26 cellular contexts compared by ENCODE assay signal in the genomic region with DNA sequence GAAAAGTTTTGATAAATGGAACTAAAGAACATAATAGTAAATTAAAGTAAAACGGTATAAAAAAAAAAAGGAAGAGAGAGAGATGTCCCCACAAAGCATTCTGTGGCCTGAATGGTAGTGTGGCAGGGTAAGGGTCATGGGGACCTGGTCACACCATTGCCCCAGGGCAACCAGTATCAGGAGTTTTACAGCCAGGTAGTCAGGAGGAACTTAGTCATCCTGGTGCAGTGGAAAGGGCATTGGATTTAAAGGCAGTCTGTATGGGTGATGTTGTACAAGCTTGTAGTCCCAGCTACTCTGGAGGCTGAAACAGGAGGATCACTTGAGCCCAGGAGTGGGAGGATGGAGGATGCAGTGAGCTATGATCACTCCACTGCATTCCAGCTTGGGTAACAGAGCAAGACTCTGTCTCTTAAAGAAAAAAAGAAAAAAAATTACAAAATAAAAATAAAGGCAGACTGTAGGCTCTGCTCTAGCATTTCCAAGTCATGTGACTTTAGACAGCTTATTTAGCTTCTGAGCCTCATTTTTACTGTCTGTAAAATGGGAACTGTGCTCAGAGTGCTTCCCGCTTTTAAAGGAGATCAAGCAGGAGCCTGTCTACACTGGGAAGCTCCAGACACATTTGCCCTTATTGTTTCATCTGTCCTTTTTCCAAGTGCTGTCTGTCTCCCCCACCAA.
A peak's percentile ranks its signal among the peaks of the same experiment; 100 is the strongest.
DNase-seq lines count a peak whose midpoint lies in the region; ATAC-seq, FAIRE-seq and TF ChIP-seq lines count a peak whose summit lies in the region.
"Had no signal": no experiment of that assay in that cellular context is flagged by ENCODE, and none has a peak within 500 bp of the region (broad histone marks: within the 10 kb centered on the region; RNA-seq: fewer than 3 reads in every experiment).

No MANE protein-coding gene starts in this region.

- TF ChIP-seq RAD21 in H1 (IDR thresholded peaks at IDR 0.05 in 1 of 2, conservative IDR thresholded peaks at IDR 0.05 in 1 of 2; ENCODE audit: low read depth in 2 of 2, low read length in 2 of 2), result no peak

- H3K79me2 ChIP-seq in PC-3 (ENCODE audit: low read length) (no peaks in the 10 kb centered on the region), H1 (ENCODE audit: control insufficient read depth in 1 of 2, insufficient read depth in 2 of 2, low read length in 2 of 2) (no peaks in the 10 kb centered on the region)

- no peak overlapping the region for H2AFZ ChIP-seq in PC-3 (ENCODE audit: low read length)
- H2AFZ ChIP-seq in H1 (ENCODE audit: low read length), result no peak overlapping the region
- H2AFZ ChIP-seq in mesenchymal stem cell (ENCODE audit: low read depth, low read length), result no peak overlapping the region

- no peak for TF ChIP-seq EP300 in H1 (IDR thresholded peaks at IDR 0.05; ENCODE audit: borderline replicate concordance in 1 of 2, low read depth in 2 of 2, low read length in 2 of 2)

- CTCF ChIA-PET in PC-3 (lab: Charles Lee), result no interaction called here
- CTCF ChIA-PET in H1 (lab: Charles Lee; ENCODE audit: partially characterized antibody), result interaction anchor here (0.7 to 1.0 kb wide), 2 partner anchors 68 to 135 kb away, joined by 3 read pairs; no protein-coding TSS in a partner anchor

- H2BK120ac ChIP-seq in H1 (replicated peaks; ENCODE audit: low read depth, low read length) (no peak overlapping the region), mesenchymal stem cell (ENCODE audit: low read depth, low read length) (no peak overlapping the region)

- H3K18ac ChIP-seq in H1 (ENCODE audit: extremely low read depth, low read length), result no peak overlapping the region
- peak overlapping the region in 1 of 2 experiments; percentile 31 for H3K18ac ChIP-seq in mesenchymal stem cell (ENCODE audit: low read depth in 1 of 2, low read length in 2 of 2)

- peak overlapping the region; percentile 37 for H3K9ac ChIP-seq in PC-3 (ENCODE audit: low read length)
- no peak overlapping the region for H3K9ac ChIP-seq in H1 (replicated peaks in 1 of 4; ENCODE audit: extremely low read depth in 1 of 4, low read depth in 3 of 4, low read length in 3 of 4)
- H3K9ac ChIP-seq in mesenchymal stem cell (ENCODE audit: low read length), result no peak overlapping the region
- H3K9ac ChIP-seq: SK-N-SH had no signal

- H4K20me1 ChIP-seq in PC-3 (ENCODE audit: low read length) (no peaks in the 10 kb centered on the region), H1 (replicated peaks in 1 of 2; ENCODE audit: control insufficient read depth in 1 of 2, insufficient read depth in 2 of 2, low read length in 2 of 2) (no peaks in the 10 kb centered on the region)

- intact Hi-C loops in PC-3 (cut with micrococcal nuclease), result loop anchor here (5.0 kb wide), 2 partner anchors 48 to 178 kb away; no protein-coding TSS in a partner anchor

- POLR2A ChIA-PET in PC-3 (lab: Charles Lee; ENCODE audit: unreplicated experiment), result no interaction called here
- POLR2A ChIA-PET in H1 (lab: Charles Lee; ENCODE audit: partially characterized antibody), result no interaction called here

- ATAC-seq in PC-3, result peak; percentile 25; the same call in 1 of the 2 replicates
- ATAC-seq: activated T-helper 17 cell treated with anti-CD3 and anti-CD28 coated beads, Interleukin-2, amount 50 U/mL, for 72 hours; left lung; natural killer cell; stimulated activated memory B cell treated with anti-CD40 and anti-IgM and Interleukin-4, amounts not matched to agents 10 μg/mL and 1 μg/mL and 100 μg/mL, for 72 hours had no signal

- H4K5ac ChIP-seq in H1 (ENCODE audit: insufficient read length, low read depth, low read length), result no peak overlapping the region

- no peak overlapping the region for H3K23ac ChIP-seq in H1 (ENCODE audit: insufficient read length)
- peak overlapping the region in 1 of 2 experiments; percentile 42 for H3K23ac ChIP-seq in mesenchymal stem cell (ENCODE audit: low read length in 2 of 2)

- H2BK5ac ChIP-seq in H1 (ENCODE audit: low read depth, low read length), result no peak overlapping the region
- no peak overlapping the region for H2BK5ac ChIP-seq in mesenchymal stem cell (ENCODE audit: low read depth, low read length, poor library complexity, severe bottlenecking)

- peak overlapping the region; percentile 46 for H3K4me2 ChIP-seq in PC-3 (ENCODE audit: low read length)
- no peak overlapping the region for H3K4me2 ChIP-seq in H1 (ENCODE audit: insufficient read depth in 1 of 2, low read depth in 2 of 2, low read length in 2 of 2)
- no peak overlapping the region for H3K4me2 ChIP-seq in mesenchymal stem cell (ENCODE audit: low read length, poor library complexity, severe bottlenecking)
- H3K4me2 ChIP-seq: SK-N-SH had no signal

- DNase-seq in Caki2 (ENCODE audit: low read depth), result peak; percentile 31
- DNase-seq in PC-3, result peak; percentile 68
- DNase-seq in H1 (ENCODE audit: low read depth in 1 of 2, low spot score in 2 of 2), result no peak
- no peak for DNase-seq in mesenchymal stem cell
- DNase-seq in activated T-cell treated with anti-CD3 and anti-CD28 coated beads for 4 hours, result no peak
- DNase-seq in T-helper 1 cell, result no peak
- no peak for DNase-seq in activated T-cell treated with anti-CD3 and anti-CD28 coated beads, Interleukin-2, amount 50 U/mL, for 48 hours
- no peak for DNase-seq in GM19238 (ENCODE audit: insufficient read length, low spot score)
- DNase-seq: activated CD4-positive, alpha-beta T cell treated with anti-CD3 and anti-CD28 coated beads, Interleukin-2, amount 10 ng/mL, durations not matched to agents 24 days and 14 days; head of caudate nucleus; HFFc6; left lung; natural killer cell; NCI-H146; NCI-H510A treated with DMSO at 0.1 percent for 48 hours; NK-92 treated with Interleukin-12 subunit alpha and Interleukin-12 subunit beta, amount 100 ng/mL, for 24 hours; SK-N-SH; spleen; stimulated activated CD4-positive, alpha-beta T cell treated with anti-CD3 and anti-CD28 coated beads, Interleukin-2, amount 100 ng/mL, for 48 hours had no signal

- no peak overlapping the region for H4K8ac ChIP-seq in H1 (ENCODE audit: extremely low read depth, insufficient read depth, low read length)
- H4K8ac ChIP-seq in mesenchymal stem cell (ENCODE audit: low read length), result no peak overlapping the region

- H3K27ac ChIP-seq in PC-3 (ENCODE audit: low read length) (peak overlapping the region; percentile 86), H1 (ENCODE audit: low read depth, low read length) (no peak overlapping the region), mesenchymal stem cell (ENCODE audit: low read length, poor library complexity, severe bottlenecking) (no peak overlapping the region)
- H3K27ac ChIP-seq: C4-2B, left lung, spleen, suprapubic skin, VCaP had no signal

- 0 out of 2 replicates have a peak overlapping the region, but pooled peaks have one; percentile 44 for H2BK20ac ChIP-seq in H1 (ENCODE audit: low read length)

- no peak overlapping the region for H3K56ac ChIP-seq in H1 (replicated peaks; ENCODE audit: insufficient read length, low read depth, low read length)

- H3K36me3 ChIP-seq in PC-3 (ENCODE audit: low read depth, low read length), result no peaks in the 10 kb centered on the region
- no peaks in the 10 kb centered on the region for H3K36me3 ChIP-seq in H1 (ENCODE audit: control insufficient read depth in 2 of 4, insufficient read depth in 4 of 4, low read length in 3 of 4)
- no peaks in the 10 kb centered on the region for H3K36me3 ChIP-seq in mesenchymal stem cell (ENCODE audit: control insufficient read depth in 1 of 2, insufficient read depth in 2 of 2, low read depth in 1 of 2, low read length in 2 of 2)
- H3K36me3 ChIP-seq: left lung, spleen, suprapubic skin had no signal

- WGBS in H1 (ENCODE audit: extremely low coverage in 1 of 2, insufficient coverage in 1 of 2, insufficient read length in 1 of 2, insufficient replicate concordance in 2 of 2, low coverage in 1 of 2, low lambda C conversion rate in 2 of 2, missing lambda C conversion rate in 1 of 2), 2 experiments, result 100% methylated on average over 1 to 2 of the region's 2 CpGs
- 97% methylated on average over 2 of the region's 2 CpGs for WGBS in mesenchymal stem cell

- BruUV-seq in PC-3 (replicated peaks; lab: Mats Ljungman, UMichigan), result TSS peak; percentile 70

- H3K79me1 ChIP-seq in H1 (ENCODE audit: low read depth, low read length), result no peaks in the 10 kb centered on the region
- no peaks in the 10 kb centered on the region for H3K79me1 ChIP-seq in mesenchymal stem cell (replicated peaks; ENCODE audit: low read length, poor library complexity, severe bottlenecking)

- no peak for TF ChIP-seq POLR2A in H1 (IDR thresholded peaks at IDR 0.05; ENCODE audit: control extremely low read depth in 1 of 2, low read depth in 2 of 2, low read length in 2 of 2)

- H3K4me1 ChIP-seq in PC-3 (ENCODE audit: insufficient read depth, low read length), result peaks cover 80% of the 10 kb centered on the region
- peaks cover 6 to 21% (median 13%) of the 10 kb centered on the region in 4 experiments for H3K4me1 ChIP-seq in H1 (replicated peaks in 1 of 4; ENCODE audit: control insufficient read depth in 3 of 4, insufficient read depth in 4 of 4, low read length in 3 of 4)
- H3K4me1 ChIP-seq in mesenchymal stem cell (ENCODE audit: control insufficient read depth, insufficient read depth, low read depth, low read length), result peaks cover 11% of the 10 kb centered on the region

- peak overlapping the region; percentile 68 for H4K91ac ChIP-seq in H1 (replicated peaks; ENCODE audit: insufficient read length, low read length)
- no peak overlapping the region for H4K91ac ChIP-seq in mesenchymal stem cell (ENCODE audit: low read length)

- H3K9me3 ChIP-seq in PC-3 (ENCODE audit: low read length) (no peaks in the 10 kb centered on the region), H1 (ENCODE audit: insufficient read depth in 2 of 2, low read depth in 1 of 2, low read length in 1 of 2) (no peaks in the 10 kb centered on the region), mesenchymal stem cell (ENCODE audit: control insufficient read depth, low read length) (no peaks in the 10 kb centered on the region)
- H3K9me3 ChIP-seq: left lung, SK-N-SH, spleen, suprapubic skin had no signal

- in situ Hi-C loops in Caki2 (cut with HindIII; ENCODE audit: low pct_unique_long_range_greater_than_20kb, low sequenced_read_pairs), result no loop called here

- H3K4me3 ChIP-seq in PC-3 (ENCODE audit: low read length), result no peak overlapping the region
- H3K4me3 ChIP-seq in H1 (ENCODE audit: extremely low read depth in 1 of 4, insufficient read depth in 2 of 4, low read depth in 3 of 4, low read length in 4 of 4), result no peak overlapping the region
- H3K4me3 ChIP-seq in mesenchymal stem cell (ENCODE audit: insufficient read depth in 1 of 2, low read depth in 1 of 2, low read length in 2 of 2), result no peak overlapping the region
- H3K4me3 ChIP-seq: left lung, spleen, suprapubic skin had no signal

- H3K9me2 ChIP-seq in PC-3 (replicated peaks; ENCODE audit: low read length), result no peaks in the 10 kb centered on the region
- H3K9me2 ChIP-seq: SK-N-SH had no signal

- no peaks in the 10 kb centered on the region for H3K23me2 ChIP-seq in H1 (ENCODE audit: low read depth, low read length)

- H2BK12ac ChIP-seq in H1 (ENCODE audit: low read depth, low read length) (no peak overlapping the region), mesenchymal stem cell (ENCODE audit: low read length in 2 of 2) (peak overlapping the region in 1 of 2 experiments; percentile 45)

- FAIRE-seq in H1 (lab: Jason Lieb, UNC), result no peak
- FAIRE-seq: D721Med, GM19239 had no signal

- H3K14ac ChIP-seq in H1 (ENCODE audit: insufficient read length), result no peak overlapping the region
- H3K14ac ChIP-seq in mesenchymal stem cell (ENCODE audit: low read length in 2 of 2), result no peak overlapping the region

- TF ChIP-seq CTCF in PC-3 (conservative IDR thresholded peaks at IDR 0.05; ENCODE audit: low read depth, low read length) (no peak), H1 (IDR thresholded peaks at IDR 0.05; ENCODE audit: control extremely low read depth in 1 of 3, insufficient read depth in 1 of 3, low read depth in 1 of 3, low read length in 3 of 3) (no peak)

- H2BK15ac ChIP-seq in H1 (ENCODE audit: low read length) (no peak overlapping the region), mesenchymal stem cell (ENCODE audit: low read depth, poor library complexity, severe bottlenecking) (peak overlapping the region; percentile 30)

- H3K4ac ChIP-seq in H1 (replicated peaks; ENCODE audit: insufficient read length, low read depth, low read length) (no peak overlapping the region), mesenchymal stem cell (ENCODE audit: low read depth in 1 of 2, low read length in 2 of 2) (no peak overlapping the region)

- H3F3A ChIP-seq in PC-3 (ENCODE audit: low read length, unreplicated experiment), result no peaks in the 10 kb centered on the region

- H2AK5ac ChIP-seq in H1 (ENCODE audit: low read depth, low read length) (no peak overlapping the region), mesenchymal stem cell (ENCODE audit: low read length, severe bottlenecking) (no peak overlapping the region)

- H3K27me3 ChIP-seq in PC-3 (ENCODE audit: low read length), result no peaks in the 10 kb centered on the region
- peaks cover 0 to 4% (median 4%) of the 10 kb centered on the region in 4 experiments; a peak in 3 of 7 replicates for H3K27me3 ChIP-seq in H1 (replicated peaks in 1 of 4; ENCODE audit: control insufficient read depth in 3 of 4, extremely low read depth in 1 of 4, insufficient read depth in 3 of 4, low read length in 3 of 4)
- peaks cover 0 to 3% of the 10 kb centered on the region in 2 experiments for H3K27me3 ChIP-seq in mesenchymal stem cell (ENCODE audit: control insufficient read depth in 1 of 2, insufficient read depth in 1 of 2, low read length in 2 of 2)
- H3K27me3 ChIP-seq: left lung, spleen, suprapubic skin had no signal

Comparison
In these comparisons a context has a peak if more than half of its experiments do, and no peak if none do; other contexts are left out.
1. DNase-seq: peak in Caki2 (single experiment) and PC-3 (single experiment); none in H1 (0 of 2), mesenchymal stem cell (single experiment), activated T-cell treated with anti-CD3 and anti-CD28 coated beads for 4 hours (single experiment), T-helper 1 cell (0 of 5), activated T-cell treated with anti-CD3 and anti-CD28 coated beads, Interleukin-2, amount 50 U/mL, for 48 hours (0 of 2) and GM19238 (single experiment).